33 cellular contexts compared by ENCODE assay signal in the genomic region with DNA sequence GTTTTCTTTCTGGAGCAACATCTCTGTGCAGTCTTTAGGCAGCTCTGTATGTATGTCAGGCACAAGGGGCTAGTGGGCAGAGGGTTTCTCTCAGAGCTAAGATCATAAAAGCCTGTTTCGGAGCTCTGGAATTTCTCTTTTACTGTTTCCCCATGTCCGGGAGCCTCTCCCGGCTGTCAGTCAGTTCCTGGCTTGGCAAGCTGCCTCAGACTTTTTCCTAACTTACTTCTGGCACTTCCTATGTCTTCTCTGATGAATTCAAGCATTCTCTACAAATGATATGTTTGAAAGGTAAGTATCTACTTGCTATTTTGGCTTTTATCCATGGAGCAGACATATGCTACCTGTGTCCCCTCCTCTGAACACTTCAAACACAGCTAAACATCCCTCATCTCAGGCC.
DNase-seq lines count a peak whose midpoint lies in the region; ATAC-seq, FAIRE-seq and TF ChIP-seq lines count a peak whose summit lies in the region.
"Had no signal": no experiment of that assay in that cellular context is flagged by ENCODE, and none has a peak within 500 bp of the region (broad histone marks: within the 10 kb centered on the region; RNA-seq: fewer than 3 reads in every experiment).

No MANE protein-coding gene starts in this region.

- peaks cover 12% of the 10 kb centered on the region for H3K4me1 Mint-ChIP-seq in astrocyte (ENCODE audit: low read depth, unreplicated experiment)
- H3K4me1 Mint-ChIP-seq in osteocyte (ENCODE audit: unreplicated experiment) = peaks cover 6% of the 10 kb centered on the region
- H3K4me1 Mint-ChIP-seq: brain, T-helper 17 cell had no signal

- ATAC-seq in GM19328 (IDR thresholded peaks at IDR 0.05; ENCODE audit: unreplicated experiment) = no peak
- ATAC-seq in HG03439 (IDR thresholded peaks at IDR 0.05; ENCODE audit: unreplicated experiment) = no peak
- ATAC-seq: gastroesophageal sphincter, left colon, pancreas, T-helper 17 cell had no signal

- H3K4me2 ChIP-seq in astrocyte (ENCODE audit: low read length) (peak overlapping the region; percentile 36), fibroblast of lung (ENCODE audit: extremely low read depth, insufficient read depth, low read length) (no peak overlapping the region)
- H3K4me2 ChIP-seq: KMS-11 had no signal

- peaks cover 8% of the 10 kb centered on the region for H3K9me3 Mint-ChIP-seq in astrocyte (ENCODE audit: unreplicated experiment)
- peaks cover 31% of the 10 kb centered on the region for H3K9me3 Mint-ChIP-seq in osteocyte (ENCODE audit: unreplicated experiment)
- H3K9me3 Mint-ChIP-seq: activated CD4-positive, alpha-beta memory T cell treated with anti-CD3 and anti-CD28 coated beads for 36 hours; activated T-helper 1 cell treated with anti-CD3 and anti-CD28 coated beads, Interleukin-12 subunit alpha, Interleukin-12 subunit beta, Interleukin-2, Interleukin-4 antibody, amounts not matched to agents 30 ng/mL and 10 ng/mL and 1 ng/mL, durations not matched to agents 14 hours and 24 hours and 36 hours; CD4-positive, alpha-beta T cell; stimulated activated naive CD8-positive, alpha-beta T cell treated with anti-CD3 and anti-CD28 coated beads, Interleukin-15, Interleukin-2, amounts not matched to agents 100 ng/mL and 50 ng/mL, for 24 hours had no signal

- H3K9ac ChIP-seq in astrocyte (ENCODE audit: low read length) (no peak overlapping the region), fibroblast of lung (ENCODE audit: insufficient read depth, low read length) (no peak overlapping the region)
- H3K9ac ChIP-seq: KMS-11 had no signal

- H3K79me2 ChIP-seq in astrocyte (ENCODE audit: insufficient read depth, low read length) (no peaks in the 10 kb centered on the region), fibroblast of lung (ENCODE audit: control insufficient read depth, insufficient read depth, low read length) (no peaks in the 10 kb centered on the region)

- no peaks in the 10 kb centered on the region for H4K20me1 ChIP-seq in astrocyte (ENCODE audit: insufficient read depth, low read length)
- H4K20me1 ChIP-seq in fibroblast of lung (ENCODE audit: control insufficient read depth, extremely low read depth, insufficient read depth, low read length) = no peaks in the 10 kb centered on the region

- TF ChIP-seq CTCF in AG10803 (conservative IDR thresholded peaks at IDR 0.05; ENCODE audit: low read length) (no peak), astrocyte (IDR thresholded peaks at IDR 0.05; ENCODE audit: insufficient read depth, low read depth, low read length) (no peak), fibroblast of lung (conservative IDR thresholded peaks at IDR 0.05 in 1 of 2, IDR thresholded peaks at IDR 0.05 in 1 of 2; ENCODE audit: low read depth in 1 of 2, low read length in 2 of 2) (no peak), osteocyte (IDR thresholded peaks at IDR 0.05) (no peak)

- H3K36me3 ChIP-seq in astrocyte (ENCODE audit: insufficient read depth, low read length) = no peaks in the 10 kb centered on the region
- H3K36me3 ChIP-seq in fibroblast of lung (ENCODE audit: control insufficient read depth, insufficient read depth, low read length) = no peaks in the 10 kb centered on the region
- H3K36me3 ChIP-seq in H7 (replicated peaks; ENCODE audit: control insufficient read depth, insufficient read depth, low read length) = no peaks in the 10 kb centered on the region
- H3K36me3 ChIP-seq: gastroesophageal sphincter, pancreas had no signal

- H3K27me3 ChIP-seq in astrocyte (ENCODE audit: insufficient read depth, low read length) (no peaks in the 10 kb centered on the region), fibroblast of lung (ENCODE audit: control insufficient read depth, insufficient read depth, low read length) (no peaks in the 10 kb centered on the region), H7 (ENCODE audit: control insufficient read depth, insufficient read depth, low read length) (no peaks in the 10 kb centered on the region)
- H3K27me3 ChIP-seq: gastroesophageal sphincter, pancreas had no signal

- H3K27me3 Mint-ChIP-seq in astrocyte (ENCODE audit: low read depth, unreplicated experiment) (no peaks in the 10 kb centered on the region), osteocyte (ENCODE audit: unreplicated experiment) (no peaks in the 10 kb centered on the region)
- H3K27me3 Mint-ChIP-seq: activated CD4-positive, alpha-beta memory T cell treated with anti-CD3 and anti-CD28 coated beads for 36 hours; CD4-positive, alpha-beta T cell; stimulated activated naive CD8-positive, alpha-beta T cell treated with anti-CD3 and anti-CD28 coated beads, Interleukin-15, Interleukin-2, amounts not matched to agents 100 ng/mL and 50 ng/mL, for 24 hours; T-helper 17 cell had no signal

- H3K36me3 Mint-ChIP-seq in astrocyte (ENCODE audit: low read depth, unreplicated experiment) (peaks cover 9% of the 10 kb centered on the region), osteocyte (ENCODE audit: unreplicated experiment) (no peaks in the 10 kb centered on the region)
- H3K36me3 Mint-ChIP-seq: activated CD4-positive, alpha-beta memory T cell treated with anti-CD3 and anti-CD28 coated beads for 36 hours; brain had no signal

- DNase-seq in AG10803 (ENCODE audit: low read depth) (peak; percentile 25), astrocyte (ENCODE audit: low read depth) (no peak), fibroblast of lung (ENCODE audit: low read depth in 2 of 2) (peak; percentile 6 to 12), lung microvascular endothelial cell (ENCODE audit: low read depth in 2 of 2) (peak; percentile 14 to 40), H7 (no peak), osteocyte (ENCODE audit: extremely low spot score, unreplicated experiment) (no peak)
- DNase-seq: activated CD4-positive, alpha-beta memory T cell treated with anti-CD3 and anti-CD28 coated beads for 36 hours; activated CD4-positive, CD25-positive, alpha-beta regulatory T cell treated with anti-CD3 and anti-CD28 coated beads, Interleukin-2, amount 50 U/mL, for 72 hours; activated CD8-positive, alpha-beta memory T cell treated with anti-CD3 and anti-CD28 coated beads, Interleukin-2, amount 50 U/mL, for 48 hours; activated naive CD4-positive, alpha-beta T cell treated with Interleukin-2 at 50 U/mL for 16 hours; CD4-positive, alpha-beta T cell; effector CD8-positive, alpha-beta T cell; left colon; MM.1S; NCI-H1417; NCI-H2029; NCI-H69; pancreas; SHP77; small intestine; T-helper 17 cell had no signal

- FAIRE-seq in astrocyte (lab: Jason Lieb, UNC) = no peak
- FAIRE-seq: D721Med, H54, pancreas, small intestine, urothelium cell line had no signal

- no peaks in the 10 kb centered on the region for H3K9me3 ChIP-seq in astrocyte (ENCODE audit: insufficient read depth, low read depth, low read length)
- no peaks in the 10 kb centered on the region for H3K9me3 ChIP-seq in fibroblast of lung (ENCODE audit: control insufficient read depth, insufficient read depth, low read depth, low read length)
- H3K9me3 ChIP-seq: gastroesophageal sphincter, pancreas had no signal

- H3K27ac Mint-ChIP-seq in astrocyte (ENCODE audit: unreplicated experiment) (peak overlapping the region; percentile 82), osteocyte (ENCODE audit: unreplicated experiment) (no peak overlapping the region)
- H3K27ac Mint-ChIP-seq: activated CD4-positive, alpha-beta memory T cell treated with anti-CD3 and anti-CD28 coated beads for 36 hours; activated T-helper 1 cell treated with anti-CD3 and anti-CD28 coated beads, Interleukin-12 subunit alpha, Interleukin-12 subunit beta, Interleukin-2, Interleukin-4 antibody, amounts not matched to agents 30 ng/mL and 10 ng/mL and 1 ng/mL, durations not matched to agents 14 hours and 24 hours and 36 hours; brain; CD4-positive, alpha-beta T cell; nephron; stimulated activated naive CD8-positive, alpha-beta T cell treated with anti-CD3 and anti-CD28 coated beads, Interleukin-15, Interleukin-2, amounts not matched to agents 100 ng/mL and 50 ng/mL, for 24 hours; T-helper 17 cell had no signal

- H3K27ac ChIP-seq in astrocyte (ENCODE audit: low read depth, low read length) (no peak overlapping the region), fibroblast of lung (ENCODE audit: insufficient read depth, low read length) (no peak overlapping the region)
- H3K27ac ChIP-seq: gastroesophageal sphincter, HL-60, KMS-11, pancreas had no signal

- H3K4me1 ChIP-seq in astrocyte (ENCODE audit: insufficient read depth, low read length) (no peaks in the 10 kb centered on the region), fibroblast of lung (ENCODE audit: control insufficient read depth, extremely low read depth, insufficient read depth, low read length) (no peaks in the 10 kb centered on the region)
- H3K4me1 ChIP-seq: gastroesophageal sphincter, pancreas had no signal

- no peak overlapping the region for H3K4me3 Mint-ChIP-seq in astrocyte (ENCODE audit: unreplicated experiment)
- no peak overlapping the region for H3K4me3 Mint-ChIP-seq in osteocyte (ENCODE audit: unreplicated experiment)
- H3K4me3 Mint-ChIP-seq: activated CD4-positive, alpha-beta memory T cell treated with anti-CD3 and anti-CD28 coated beads for 36 hours; activated T-helper 1 cell treated with anti-CD3 and anti-CD28 coated beads, Interleukin-12 subunit alpha, Interleukin-12 subunit beta, Interleukin-2, Interleukin-4 antibody, amounts not matched to agents 30 ng/mL and 10 ng/mL and 1 ng/mL, durations not matched to agents 14 hours and 24 hours and 36 hours; brain; CD4-positive, alpha-beta T cell; nephron; stimulated activated naive CD8-positive, alpha-beta T cell treated with anti-CD3 and anti-CD28 coated beads, Interleukin-15, Interleukin-2, amounts not matched to agents 100 ng/mL and 50 ng/mL, for 24 hours; T-helper 17 cell had no signal

- no peak overlapping the region for H3K4me3 ChIP-seq in AG10803 (ENCODE audit: low read length)
- H3K4me3 ChIP-seq in astrocyte (ENCODE audit: insufficient read depth, low read depth, low read length) = no peak overlapping the region
- no peak overlapping the region for H3K4me3 ChIP-seq in fibroblast of lung (replicated peaks in 1 of 4; ENCODE audit: control extremely low read depth in 1 of 4, insufficient read depth in 1 of 4, low read depth in 3 of 4, low read length in 4 of 4)
- no peak overlapping the region for H3K4me3 ChIP-seq in H7 (ENCODE audit: insufficient read depth, low read depth, low read length)
- H3K4me3 ChIP-seq: gastroesophageal sphincter, pancreas had no signal

- H2AFZ ChIP-seq in astrocyte (ENCODE audit: low read depth, low read length) (peak overlapping the region; percentile 52), fibroblast of lung (ENCODE audit: low read length) (peak overlapping the region; percentile 58)

Comparison
In these comparisons a context has a peak if more than half of its experiments do, and no peak if none do; other contexts are left out.
1. DNase-seq: peak in AG10803 (single experiment), fibroblast of lung (2 of 2) and lung microvascular endothelial cell (2 of 2); none in astrocyte (single experiment), H7 (single experiment) and osteocyte (single experiment).